Comparison of ENCODE assay signal across 29 cellular contexts in genomic region chr11:41056892-41057569, GRCh38.
"Had no signal": no experiment of that assay in that cellular context is flagged by ENCODE, and none has a peak within 500 bp of the region (broad histone marks: within the 10 kb centered on the region; RNA-seq: fewer than 3 reads in every experiment).

No MANE protein-coding gene starts in this region.

- H3K27ac Mint-ChIP-seq: dendritic cell treated with granulocyte-macrophage colony-stimulating factor and Interleukin-4, amounts not matched to agents 40 ng/mL and 50 ng/mL, for 4 days; endodermal cell; immature natural killer cell; naive thymus-derived CD8-positive, alpha-beta T cell; nephron progenitor cell; stimulated activated naive B cell treated with anti-CD40 and anti-IgM and Interleukin-4, amounts not matched to agents 10 μg/mL and 1 μg/mL and 100 μg/mL, for 72 hours; stimulated activated naive CD8-positive, alpha-beta T cell treated with anti-CD3 and anti-CD28 coated beads, Interleukin-15, Interleukin-2, amounts not matched to agents 100 ng/mL and 50 ng/mL, for 24 hours had no signal

- H3K27me3 ChIP-seq: gastroesophageal sphincter, ovary, right lobe of liver, tibial nerve, vagina had no signal

- H3K36me3 Mint-ChIP-seq: immature natural killer cell; stimulated activated naive B cell treated with anti-CD40 and anti-IgM and Interleukin-4, amounts not matched to agents 10 μg/mL and 1 μg/mL and 100 μg/mL, for 72 hours had no signal

- H3K4me1 ChIP-seq: gastroesophageal sphincter, heart right ventricle, lower lobe of right lung, right lobe of liver, tibial nerve, vagina had no signal

- ATAC-seq: esophagus mucosa; gastroesophageal sphincter; left ventricle myocardium superior; naive thymus-derived CD8-positive, alpha-beta T cell; right lobe of liver had no signal

- H3K4me3 ChIP-seq: gastroesophageal sphincter, heart right ventricle, lower lobe of right lung, ovary, right lobe of liver, smooth muscle cell, thoracic aorta, tibial nerve, vagina had no signal

- FAIRE-seq: colon had no signal

- H3K4me2 ChIP-seq: smooth muscle cell had no signal

- H3K4me3 Mint-ChIP-seq: dendritic cell treated with granulocyte-macrophage colony-stimulating factor and Interleukin-4, amounts not matched to agents 40 ng/mL and 50 ng/mL, for 4 days; endodermal cell; immature natural killer cell; naive thymus-derived CD8-positive, alpha-beta T cell; nephron progenitor cell; stimulated activated naive B cell treated with anti-CD40 and anti-IgM and Interleukin-4, amounts not matched to agents 10 μg/mL and 1 μg/mL and 100 μg/mL, for 72 hours; stimulated activated naive CD8-positive, alpha-beta T cell treated with anti-CD3 and anti-CD28 coated beads, Interleukin-15, Interleukin-2, amounts not matched to agents 100 ng/mL and 50 ng/mL, for 24 hours had no signal

- H3K9me3 ChIP-seq: gastroesophageal sphincter, lower lobe of right lung, ovary, right lobe of liver, thoracic aorta, tibial nerve, vagina had no signal

- H3K36me3 ChIP-seq: gastroesophageal sphincter, heart right ventricle, lower lobe of right lung, ovary, right lobe of liver, thoracic aorta, tibial nerve, vagina had no signal

- DNase-seq: cerebellar nuclear complex; effector CD8-positive, alpha-beta T cell; endodermal cell; foreskin fibroblast; glutamatergic neuron; heart right ventricle; hypothalamus; immature natural killer cell; islet precursor cell; left ventricle myocardium superior; lower lobe of right lung; naive thymus-derived CD8-positive, alpha-beta T cell; nephron progenitor cell; occipital lobe; ovary; right lobe of liver; stimulated activated CD4-positive, alpha-beta T cell treated with anti-CD3 and anti-CD28 coated beads, Interleukin-2, amount 100 ng/mL, for 24 hours; stimulated activated CD4-positive, alpha-beta T cell treated with anti-CD3 and anti-CD28 coated beads, Interleukin-4, amount 100 ng/mL, for 24 hours; stimulated activated naive B cell treated with anti-CD40 and anti-IgM and Interleukin-4, amounts not matched to agents 10 μg/mL and 1 μg/mL and 100 μg/mL, for 72 hours had no signal

- H3K27ac ChIP-seq: epithelial cell of prostate, gastroesophageal sphincter, heart right ventricle, lower lobe of right lung, ovary, right lobe of liver, thoracic aorta, tibial nerve, vagina had no signal

- H3K27me3 Mint-ChIP-seq: dendritic cell treated with granulocyte-macrophage colony-stimulating factor and Interleukin-4, amounts not matched to agents 40 ng/mL and 50 ng/mL, for 4 days; naive thymus-derived CD8-positive, alpha-beta T cell; stimulated activated naive B cell treated with anti-CD40 and anti-IgM and Interleukin-4, amounts not matched to agents 10 μg/mL and 1 μg/mL and 100 μg/mL, for 72 hours; stimulated activated naive CD8-positive, alpha-beta T cell treated with anti-CD3 and anti-CD28 coated beads, Interleukin-15, Interleukin-2, amounts not matched to agents 100 ng/mL and 50 ng/mL, for 24 hours had no signal

- H3K4me1 Mint-ChIP-seq: endodermal cell; immature natural killer cell; naive thymus-derived CD8-positive, alpha-beta T cell; nephron progenitor cell; stimulated activated naive B cell treated with anti-CD40 and anti-IgM and Interleukin-4, amounts not matched to agents 10 μg/mL and 1 μg/mL and 100 μg/mL, for 72 hours had no signal

- H3K9me3 Mint-ChIP-seq: endodermal cell, nephron progenitor cell had no signal
